Comparison of ENCODE assay signal across 8 cellular contexts in genomic region chr7:131556055-131556911, GRCh38. TPM values are rescaled to one million over a fixed set of nuclear protein-coding genes. Genes with fewer than 3 reads are reported as not detected.
DNase-seq lines count a peak whose midpoint lies in the region; ATAC-seq, FAIRE-seq and TF ChIP-seq lines count a peak whose summit lies in the region.

Gene PODXL (minus strand): TSS chr7:131556628. CDS start chr7:131556359, 269 bp downstream.

- H3K4me3 ChIP-seq in GM12864 (ENCODE audit: low read depth, low read length) (peak within 1 kb of the TSS; percentile 53), HFF-Myc (replicated peaks; ENCODE audit: low read depth, low read length) (peak within 1 kb of the TSS; percentile 41), NB4 (ENCODE audit: low read depth, low read length) (peak within 1 kb of the TSS; percentile 34), K562 (peak within 1 kb of the TSS; percentile 32), iPS-11a (ENCODE audit: low read depth, low read length) (peak within 1 kb of the TSS; percentile 87), sigmoid colon (peak within 1 kb of the TSS; percentile 65 to 81 (median 70))

- 2% methylated on average over 76 of the region's 112 CpGs for WGBS in K562 (ENCODE audit: insufficient coverage, low coverage, missing lambda C conversion rate)
- 1% methylated on average over 111 to 112 of the region's 112 CpGs for WGBS in sigmoid colon, 2 donors

- H2AFZ ChIP-seq in K562 (ENCODE audit: low read depth, low read length) = peak within 1 kb of the TSS; percentile 65

- no peaks in the 10 kb centered on the region for H3K9me1 ChIP-seq in K562 (ENCODE audit: control insufficient read depth, insufficient read depth, low read length)

- peak within 1 kb of the TSS in 1 of 2 experiments; percentile 84; a peak in 2 of 4 replicates for H3K9ac ChIP-seq in K562 (ENCODE audit: insufficient read depth in 1 of 2, low read depth in 2 of 2, low read length in 2 of 2)

- H3K79me2 ChIP-seq in K562 (ENCODE audit: control insufficient read depth, insufficient read depth, low read length) = no peaks in the 10 kb centered on the region

- in situ Hi-C loops in K562 (cut with MboI) = no loop called here

- FAIRE-seq in K562 (lab: Jason Lieb, UNC) = no peak

- no peak for TF ChIP-seq EP300 in K562 (IDR thresholded peaks at IDR 0.05; ENCODE audit: low read length)
- TF ChIP-seq EP300 in sigmoid colon (IDR thresholded peaks at IDR 0.05) = no peak

- H3K27ac ChIP-seq in K562 (ENCODE audit: extremely low read depth, low read depth, low read length) (no peak within 1 kb of the TSS), sigmoid colon (peak within 1 kb of the TSS; percentile 67 to 82 (median 77))

- DNase-seq in GM12864 (ENCODE audit: low read depth) (no peak), HFF-Myc (ENCODE audit: extremely low read depth, low read depth) (no peak), NB4 (ENCODE audit: low read depth) (peak; percentile 89), T-helper 9 cell (peak; percentile 42), K562 (ENCODE audit: extremely low read depth in 1 of 4, low spot score in 3 of 4) (peak; percentile 81 to 99 (median 97)), sigmoid colon (peak; percentile 85), inferior parietal cortex (ENCODE audit: extremely low spot score) (no peak)

- TF ChIP-seq POLR2A in NB4 (IDR thresholded peaks at IDR 0.05; ENCODE audit: extremely low read depth, insufficient read length) = no peak
- TF ChIP-seq POLR2A in K562 (conservative IDR thresholded peaks at IDR 0.05) = no peak
- TF ChIP-seq POLR2A in sigmoid colon (IDR thresholded peaks at IDR 0.05) = no peak

- POLR2A ChIA-PET in K562 (lab: Yijun Ruan, JAX) = no interaction called here

- peak within 1 kb of the TSS; percentile 46; the same call in 1 of the 2 replicates for H3K4me2 ChIP-seq in K562 (ENCODE audit: insufficient read depth, low read length)

- TF ChIP-seq RAD21 in K562 (CRISPR knock-in tag; conservative IDR thresholded peaks at IDR 0.05 in 1 of 2, IDR thresholded peaks at IDR 0.05 in 1 of 2) = peak; percentile 29 to 39; a peak in 3 of 4 replicates

- no TSS peak for BruUV-seq in K562 (replicated peaks; lab: Mats Ljungman, UMichigan)

- peaks cover 19% of the 10 kb centered on the region for H4K20me1 ChIP-seq in K562 (replicated peaks; ENCODE audit: control insufficient read depth, insufficient read depth, low read length)

- TF ChIP-seq CTCF in GM12864 (IDR thresholded peaks at IDR 0.05; ENCODE audit: low read depth, low read length, missing control alignments) (no peak), HFF-Myc (IDR thresholded peaks at IDR 0.05; ENCODE audit: low read depth, low read length, missing control alignments) (no peak), NB4 (IDR thresholded peaks at IDR 0.05; ENCODE audit: low read depth, low read length) (no peak), K562 (IDR thresholded peaks at IDR 0.05 in 2 of 3, conservative IDR thresholded peaks at IDR 0.05 in 1 of 3; ENCODE audit: insufficient read depth in 2 of 3, low read depth in 1 of 3, low read length in 3 of 3) (no peak), sigmoid colon (IDR thresholded peaks at IDR 0.05) (no peak)

- H3K9me3 ChIP-seq in K562 (replicated peaks; ENCODE audit: control insufficient read depth, insufficient read depth, low read depth, low read length) = no peaks in the 10 kb centered on the region
- H3K9me3 ChIP-seq in sigmoid colon = no peaks in the 10 kb centered on the region

- H3K27me3 ChIP-seq in K562 (ENCODE audit: control insufficient read depth in 2 of 2, insufficient read depth in 2 of 2, low read length in 2 of 2) = peaks cover 68 to 91% of the 10 kb centered on the region in 2 experiments
- H3K27me3 ChIP-seq in sigmoid colon = no peaks in the 10 kb centered on the region

- H3K36me3 ChIP-seq in K562 (ENCODE audit: control insufficient read depth, insufficient read depth, low read length) (no peaks in the 10 kb centered on the region), sigmoid colon (no peaks in the 10 kb centered on the region)

- intact Hi-C loops in K562 (cut with micrococcal nuclease) = no loop called here
- intact Hi-C loops in sigmoid colon (cut with DNase I) = loop anchor here (5.0 kb wide), 1 partner anchor 96 kb away; no protein-coding TSS in a partner anchor

- H3K4me1 ChIP-seq in K562 (replicated peaks in 1 of 2; ENCODE audit: control insufficient read depth in 2 of 2, insufficient read depth in 2 of 2, low read length in 2 of 2) (peaks cover 0 to 19% of the 10 kb centered on the region in 2 experiments; a peak in 2 of 5 replicates), sigmoid colon (peaks cover 0 to 57% (median 35%) of the 10 kb centered on the region in 4 donors)

- CTCF ChIA-PET in K562 (lab: Yijun Ruan, JAX; ENCODE audit: low intra/inter-chr PET ratio) = interaction anchor here (0.6 kb wide), 1 partner anchor 44 kb away, joined by 3 read pairs; no protein-coding TSS in a partner anchor

- peak; percentile 91 for ATAC-seq in K562

TF ChIP-seq in K562, 482 proteins besides CTCF, POLR2A, EP300 and RAD21 (continues in another document):
- TF ChIP-seq ZNF197 (CRISPR knock-in tag; IDR thresholded peaks at IDR 0.05; ENCODE audit: low read depth) (no peak), MTA3 (IDR thresholded peaks at IDR 0.05; ENCODE audit: borderline replicate concordance) (peak; percentile 67; the same call in 1 of the 2 replicates), HCFC1 (IDR thresholded peaks at IDR 0.05; ENCODE audit: low read depth, low read length) (no peak), NCOR1 (IDR thresholded peaks at IDR 0.05) (no peak), ZNF263 (CRISPR knock-in tag; IDR thresholded peaks at IDR 0.05; ENCODE audit: borderline replicate concordance) (no peak), RHOXF2B (CRISPR knock-in tag; conservative IDR thresholded peaks at IDR 0.05) (no peak), ERF (CRISPR knock-in tag; IDR thresholded peaks at IDR 0.05) (no peak), ZBTB11 (CRISPR knock-in tag; IDR thresholded peaks at IDR 0.05) (no peak), NFYB (IDR thresholded peaks at IDR 0.05; ENCODE audit: extremely low read depth, insufficient read length) (no peak), SIN3A (IDR thresholded peaks at IDR 0.05; ENCODE audit: borderline replicate concordance in 2 of 2, control insufficient read depth in 1 of 2, low read depth in 2 of 2, low read length in 2 of 2) (no peak), FOXM1 (IDR thresholded peaks at IDR 0.05; ENCODE audit: low read depth) (no peak), FOXM1 (CRISPR knock-in tag; IDR thresholded peaks at IDR 0.05; ENCODE audit: low read depth) (no peak), ZNF766 (CRISPR knock-in tag; conservative IDR thresholded peaks at IDR 0.05) (no peak), ATF4 (CRISPR knock-in tag; IDR thresholded peaks at IDR 0.05) (no peak)

RNA-seq across cellular contexts. Expression of gene PODXL, which starts in this region (rescaled TPM):
- 0.26 and 0.39 TPM in 2 replicates for total RNA-seq in K562 (2011; cell fraction: chromatin; rRNA removed; ENCODE audit: low replicate concordance)
- 0.50 and 0.79 TPM in 2 replicates for total RNA-seq in K562 (2011; cell fraction: nucleolus; rRNA removed)
- 0.37 and 0.76 TPM in 2 replicates for total RNA-seq in K562 (2011; cell fraction: nucleoplasm; rRNA removed)
- 0.05 and 0.16 TPM in 2 replicates for total RNA-seq in K562 (2014; rRNA removed)
- total RNA-seq in K562 (2014; rRNA removed; fragmentation: Illumina TruSeq; extraction: Trizol) = 0.07 and 0.10 TPM in 2 replicates
- total RNA-seq in K562 (2015; rRNA removed; fragmentation: Illumina TruSeq; extraction: Trizol) = 0.15 and 0.18 TPM in 2 replicates
- total RNA-seq in K562 (2021) = 0.51 and 0.67 TPM in 2 replicates
- polyA plus RNA-seq in K562 (2011; rRNA removed) = 0.07 and 0.24 TPM in 2 replicates
- 0.10 and 0.16 TPM in 2 replicates for polyA plus RNA-seq in K562 (2011; cell fraction: cytosol; rRNA removed)
- polyA plus RNA-seq in K562 (2011; cell fraction: nucleus; rRNA removed) = 0.38 and 0.45 TPM in 2 replicates
- polyA plus RNA-seq in K562 (2012) = 0.17 and 0.22 TPM in 2 replicates
- polyA plus RNA-seq in K562 (2014; fragmentation: Illumina TruSeq; extraction: Trizol) = 0.07 and 0.21 TPM in 2 replicates
- under 1 TPM; 0.01 to 0.03 TPM for polyA plus RNA-seq in K562 (2014; fragmentation: Nextera tagmentation; extraction: Ambion mirVana)
- 0.03 and 0.73 TPM in 2 replicates for polyA plus RNA-seq in K562 (2014; rRNA removed)
- polyA minus RNA-seq in K562 (2011; rRNA and poly(A)+ RNA removed) = 0.24 and 0.39 TPM in 2 replicates
- 1.8 and 2.1 TPM in 2 replicates for polyA minus RNA-seq in K562 (2011; cell fraction: cytosol; rRNA and poly(A)+ RNA removed)
- polyA minus RNA-seq in K562 (2011; cell fraction: nucleus; rRNA and poly(A)+ RNA removed) = 0.54 and 0.56 TPM in 2 replicates
- total RNA-seq in sigmoid colon = 10 to 100 TPM; 15.8 to 23.2 (median 20.2) TPM
- 1 to 10 TPM; 1.2 to 8.8 (median 3.0) TPM for polyA plus RNA-seq in sigmoid colon

Comparison
In these comparisons a context has a peak if more than half of its experiments do, and no peak if none do; other contexts are left out.
1. RNA of gene PODXL (total RNA-seq): 15.8 to 23.2 TPM in sigmoid colon; 0.05 to 0.79 TPM in K562; every median in the first group is over 4 times any median in the second.
2. DNase-seq: peak in NB4 (single experiment), T-helper 9 cell (single experiment), K562 (4 of 4) and sigmoid colon (single experiment); none in GM12864 (single experiment), HFF-Myc (single experiment) and inferior parietal cortex (single experiment).
3. H3K4me3 ChIP-seq: peak in every context shown above with its lines; median percentile 87 in iPS-11a; 70 in sigmoid colon; 53 in GM12864; 41 in HFF-Myc; 34 in NB4; 32 in K562.